8 cellular contexts compared by ENCODE assay signal in genomic region chr2:157876771-157877108, GRCh38. TPM values are rescaled to one million over a fixed set of nuclear protein-coding genes. Genes with fewer than 3 reads are reported as not detected.
DNase-seq lines count a peak whose midpoint lies in the region; TF ChIP-seq lines count a peak whose summit lies in the region.

No MANE protein-coding gene starts in this region.

- no peaks in the 10 kb centered on the region for H4K20me1 ChIP-seq in MM.1S (ENCODE audit: insufficient read depth, low read length)

- H3K9me3 ChIP-seq in Caco-2 (no peaks in the 10 kb centered on the region), MM.1S (replicated peaks; ENCODE audit: insufficient read depth, low read length) (no peaks in the 10 kb centered on the region), ectodermal cell (ENCODE audit: control insufficient read depth, low read length) (no peaks in the 10 kb centered on the region), neuron (ENCODE audit: low read length) (no peaks in the 10 kb centered on the region)

- H3K27me3 Mint-ChIP-seq in Caco-2 (ENCODE audit: insufficient read depth, unreplicated experiment) = no peaks in the 10 kb centered on the region

- peak overlapping the region; percentile 69 for H3K9ac ChIP-seq in MM.1S (ENCODE audit: low read length)

- WGBS in ectodermal cell, 2 experiments = 4 to 6% methylated on average over 14 of the region's 14 CpGs

- peak overlapping the region; percentile 94 for H3K4me2 ChIP-seq in MM.1S (ENCODE audit: low read depth, low read length)

- no peaks in the 10 kb centered on the region for H3K36me3 ChIP-seq in Caco-2 (ENCODE audit: control insufficient read depth, insufficient read depth, low read length)
- H3K36me3 ChIP-seq in MM.1S (replicated peaks; ENCODE audit: insufficient read depth, low read length) = no peaks in the 10 kb centered on the region
- no peaks in the 10 kb centered on the region for H3K36me3 ChIP-seq in ectodermal cell (ENCODE audit: control insufficient read depth, insufficient read depth, low read length)
- H3K36me3 ChIP-seq in neuron (ENCODE audit: insufficient read depth, low read length) = no peaks in the 10 kb centered on the region

- no peaks in the 10 kb centered on the region for H3K9me2 ChIP-seq in MM.1S (replicated peaks; ENCODE audit: insufficient read depth, low read length)

- 0 out of 2 replicates have a peak, but pooled peaks cover 10% of the 10 kb centered on the region for H3K4me1 ChIP-seq in Caco-2
- 0 out of 2 replicates have a peak, but pooled peaks cover 4% of the 10 kb centered on the region for H3K4me1 ChIP-seq in MM.1S (ENCODE audit: low read length)
- H3K4me1 ChIP-seq in ectodermal cell (ENCODE audit: control insufficient read depth, insufficient read depth, low read length) = peaks cover 6% of the 10 kb centered on the region
- peaks cover 11% of the 10 kb centered on the region for H3K4me1 ChIP-seq in neuron (ENCODE audit: insufficient read depth, low read length)

- TF ChIP-seq CTCF in Caco-2 (IDR thresholded peaks at IDR 0.05; ENCODE audit: insufficient read depth in 1 of 2, low read depth in 1 of 2, low read length in 1 of 2, severe bottlenecking in 1 of 2, unreplicated experiment in 1 of 2) = no peak
- no peak for TF ChIP-seq CTCF in MM.1S (IDR thresholded peaks at IDR 0.05; ENCODE audit: low read length)

- DNase-seq in Caco-2 (no peak), MM.1S (no peak), RPMI8226 (no peak), H4 (ENCODE audit: low spot score) (no peak), NCI-H1694 treated with DMSO at 0.1 percent for 48 hours (lab: John Stamatoyannopoulos, UW) (no peak)
- DNase-seq in stimulated activated CD4-positive, alpha-beta T cell treated with anti-CD3 and anti-CD28 coated beads, Interleukin-2, amount 100 ng/mL, for 48 hours = no peak

- BruUV-seq in Caco-2 (replicated peaks; lab: Mats Ljungman, UMichigan) = no TSS peak

- POLR2A ChIA-PET in Caco-2 (lab: Charles Lee) = interaction anchor here (0.6 to 1.0 kb wide), 2 partner anchors 454 to 580 kb away, joined by 3 to 4 read pairs; partner anchors contain the start of genes CCDC148 and PKP4

- peak overlapping the region; percentile 94 for H3K4me3 ChIP-seq in Caco-2 (ENCODE audit: low read depth, low read length)
- peak overlapping the region; percentile 88 for H3K4me3 ChIP-seq in MM.1S (ENCODE audit: low read length)
- peak overlapping the region; percentile 74 for H3K4me3 ChIP-seq in ectodermal cell (ENCODE audit: insufficient read depth, low read depth, low read length)
- H3K4me3 ChIP-seq in neuron (ENCODE audit: low read length) = peak overlapping the region; percentile 77

- no peaks in the 10 kb centered on the region for H3K27me3 ChIP-seq in Caco-2 (replicated peaks; ENCODE audit: control insufficient read depth, insufficient read depth, low read length)
- no peaks in the 10 kb centered on the region for H3K27me3 ChIP-seq in MM.1S (replicated peaks; ENCODE audit: insufficient read depth, low read length)
- H3K27me3 ChIP-seq in ectodermal cell (ENCODE audit: control insufficient read depth, insufficient read depth, low read length, poor library complexity, severe bottlenecking) = peaks cover 27% of the 10 kb centered on the region
- H3K27me3 ChIP-seq in neuron (ENCODE audit: insufficient read depth, low read length) = no peaks in the 10 kb centered on the region

- H3K9me3 Mint-ChIP-seq in Caco-2 (ENCODE audit: unreplicated experiment) = no peaks in the 10 kb centered on the region

- peaks cover 6% of the 10 kb centered on the region for H3K4me1 Mint-ChIP-seq in Caco-2 (ENCODE audit: low read depth, unreplicated experiment)

- peak overlapping the region; percentile 56; the same call in 1 of the 2 replicates for H3K27ac ChIP-seq in MM.1S (ENCODE audit: low read length)
- no peak overlapping the region for H3K27ac ChIP-seq in ectodermal cell (ENCODE audit: insufficient read depth, low read depth, low read length, poor library complexity, severe bottlenecking)

- CTCF ChIA-PET in Caco-2 (lab: Charles Lee) = interaction anchor here (0.6 to 1.3 kb wide), 3 partner anchors 12 to 148 kb away, joined by 3 to 5 read pairs (median 3); no protein-coding TSS in a partner anchor

- no peak overlapping the region for H3K27ac Mint-ChIP-seq in Caco-2 (ENCODE audit: unreplicated experiment)

- peaks cover 12% of the 10 kb centered on the region for H3F3A ChIP-seq in MM.1S (ENCODE audit: insufficient read depth, low read length)

- intact Hi-C loops in Caco-2 (cut with micrococcal nuclease; ENCODE audit: unreplicated experiment) = loop anchor here (1.0 to 5.0 kb wide), 3 partner anchors 61 to 134 kb away; no protein-coding TSS in a partner anchor

- H2AFZ ChIP-seq in MM.1S (ENCODE audit: low read length) (peak overlapping the region; percentile 94), neuron (ENCODE audit: low read depth, low read length) (peak overlapping the region; percentile 50)

- H3K4me3 Mint-ChIP-seq in Caco-2 (ENCODE audit: unreplicated experiment) = peak overlapping the region; percentile 91

- no peaks in the 10 kb centered on the region for H3K36me3 Mint-ChIP-seq in Caco-2 (ENCODE audit: insufficient read depth, unreplicated experiment)

- H3K79me2 ChIP-seq in MM.1S (ENCODE audit: low read length) = peaks cover 13% of the 10 kb centered on the region

RNA-seq across cellular contexts. Expression of gene ACVR1, which starts 0.6 kb away (rescaled TPM):
- total RNA-seq in Caco-2 (2022) = 11.1 and 11.3 TPM in 2 replicates
- 20.3 TPM for polyA plus RNA-seq in ectodermal cell (2013, experiment 1 of 4)
- 24.5 TPM for polyA plus RNA-seq in ectodermal cell (2013, experiment 2 of 4)
- 17.3 TPM for polyA plus RNA-seq in ectodermal cell (2013, experiment 3 of 4)
- 19.2 TPM for polyA plus RNA-seq in ectodermal cell (2013, experiment 4 of 4)
- 19.2 and 20.2 TPM in 2 replicates for total RNA-seq in H4 (2014; rRNA removed; shearing (Covaris generic))
